8 cellular contexts compared by ENCODE assay signal in genomic region chr11:66842896-66843775, GRCh38. TPM values are rescaled to one million over a fixed set of nuclear protein-coding genes. Genes with fewer than 3 reads are reported as not detected.
DNase-seq lines count a peak whose midpoint lies in the region; TF ChIP-seq lines count a peak whose summit lies in the region.

TSS of gene RCE1 (plus strand) at chr11:66843441. CDS start at chr11:66843456, 15 bp downstream.

- CTCF ChIA-PET in activated naive CD4-positive, alpha-beta T cell treated with anti-CD3 and anti-CD28 coated beads, Interleukin-2, amount 10 ng/mL, durations not matched to agents 7 days and 5 days (lab: Charles Lee), result interaction anchor here (1.0 to 2.6 kb wide), 7 partner anchors 9 to 165 kb away, joined by 4 to 9 read pairs (median 6); partner anchors contain the start of gene RBM4B

- H3K4me3 ChIP-seq in MG63, result peak within 1 kb of the TSS; percentile 87
- H3K4me3 ChIP-seq in SK-N-MC, result peak within 1 kb of the TSS; percentile 99
- peak within 1 kb of the TSS; percentile 84 for H3K4me3 ChIP-seq in osteoblast (ENCODE audit: insufficient read depth, low read length)
- peak within 1 kb of the TSS; percentile 72 to 96 for H3K4me3 ChIP-seq in testis

- peaks cover 13 to 57% (median 37%) of the 10 kb centered on the region in 3 experiments for H3K36me3 Mint-ChIP-seq in H9 (ENCODE audit: insufficient read depth in 1 of 3, low read depth in 3 of 3)
- peaks cover 19% of the 10 kb centered on the region for H3K36me3 Mint-ChIP-seq in activated naive CD4-positive, alpha-beta T cell treated with anti-CD3 and anti-CD28 coated beads, Interleukin-2, amount 10 ng/mL, durations not matched to agents 7 days and 5 days

- no peak within 1 kb of the TSS for H2BK20ac ChIP-seq in H9 (ENCODE audit: low read depth, low read length, poor library complexity, severe bottlenecking)

- H3K79me1 ChIP-seq in H9 (ENCODE audit: insufficient read depth, low read depth, low read length, poor library complexity, severe bottlenecking), result peaks cover 7% of the 10 kb centered on the region

- H2BK5ac ChIP-seq in H9 (ENCODE audit: insufficient read length, low read length), result no peak within 1 kb of the TSS

- H3K27ac Mint-ChIP-seq in H9, result peak within 1 kb of the TSS; percentile 88 to 95 (median 90); a peak in 6 of 7 replicates
- H3K27ac Mint-ChIP-seq in activated naive CD4-positive, alpha-beta T cell treated with anti-CD3 and anti-CD28 coated beads, Interleukin-2, amount 10 ng/mL, durations not matched to agents 7 days and 5 days, result peak within 1 kb of the TSS; percentile 96

- H3K27me3 Mint-ChIP-seq in H9 (ENCODE audit: low read depth), result peaks cover 2% of the 10 kb centered on the region; the same call in 1 of the 2 replicates
- H3K27me3 Mint-ChIP-seq in activated naive CD4-positive, alpha-beta T cell treated with anti-CD3 and anti-CD28 coated beads, Interleukin-2, amount 10 ng/mL, durations not matched to agents 7 days and 5 days, result no peaks in the 10 kb centered on the region

- no peak for TF ChIP-seq CTCF in H9 (conservative IDR thresholded peaks at IDR 0.05)
- TF ChIP-seq CTCF in osteoblast (IDR thresholded peaks at IDR 0.05; ENCODE audit: extremely low read depth, low read depth, low read length), result no peak
- TF ChIP-seq CTCF in testis (IDR thresholded peaks at IDR 0.05), result peak in 2 of 3 experiments; percentile 13 to 22

- no peak within 1 kb of the TSS for H4K91ac ChIP-seq in H9 (ENCODE audit: insufficient read length, low read depth, low read length)

- intact Hi-C loops in testis (cut with DNase I; ENCODE audit: low total_unique reads), result no loop called here

- H2BK15ac ChIP-seq in H9 (ENCODE audit: low read depth, low read length), result no peak within 1 kb of the TSS

- H3K4me1 ChIP-seq in H9 (ENCODE audit: insufficient read depth, low read length) (no peaks in the 10 kb centered on the region), osteoblast (ENCODE audit: insufficient read depth, low read length) (peaks cover 21% of the 10 kb centered on the region), testis (peaks cover 29% of the 10 kb centered on the region)

- peak within 1 kb of the TSS; percentile 91 to 95 for H3K4me3 Mint-ChIP-seq in H9
- H3K4me3 Mint-ChIP-seq in activated naive CD4-positive, alpha-beta T cell treated with anti-CD3 and anti-CD28 coated beads, Interleukin-2, amount 10 ng/mL, durations not matched to agents 7 days and 5 days, result peak within 1 kb of the TSS; percentile 84

- H2AFZ ChIP-seq in H9 (ENCODE audit: low read length), result no peak within 1 kb of the TSS
- peak within 1 kb of the TSS; percentile 73 for H2AFZ ChIP-seq in osteoblast (ENCODE audit: low read length)

- H3K9me3 ChIP-seq in H9 (ENCODE audit: control insufficient read depth, low read depth, low read length) (no peaks in the 10 kb centered on the region), MG63 (no peaks in the 10 kb centered on the region), SK-N-MC (ENCODE audit: low read depth, low read length) (no peaks in the 10 kb centered on the region), osteoblast (ENCODE audit: low read depth, low read length) (no peaks in the 10 kb centered on the region), testis (no peaks in the 10 kb centered on the region)

- no CpG with 5 or more reads among the region's 98 CpGs for WGBS in H9 (ENCODE audit: extremely low coverage, insufficient read length, low lambda C conversion rate)
- 0% methylated on average over 2 to 58 of the region's 98 CpGs for WGBS in testis, 2 donors

- H3K4ac ChIP-seq in H9 (ENCODE audit: low read depth, low read length), result no peak within 1 kb of the TSS

- no peak within 1 kb of the TSS for H3K56ac ChIP-seq in H9 (ENCODE audit: insufficient read length, low read depth, low read length)

- TF ChIP-seq POLR2A in testis (IDR thresholded peaks at IDR 0.05), result peak; percentile 23

- H3K27ac ChIP-seq in H9 (ENCODE audit: insufficient read length, low read depth, low read length) (no peak within 1 kb of the TSS), SK-N-MC (peak within 1 kb of the TSS; percentile 83), osteoblast (ENCODE audit: low read depth, low read length) (peak within 1 kb of the TSS; percentile 97), testis (peak within 1 kb of the TSS; percentile 87 to 90)

- H3K79me2 ChIP-seq in H9 (ENCODE audit: insufficient read depth, low read length), result peaks cover 10% of the 10 kb centered on the region; the same call in 1 of the 2 replicates
- H3K79me2 ChIP-seq in osteoblast (ENCODE audit: insufficient read depth, low read length), result peaks cover 63% of the 10 kb centered on the region

- no peak within 1 kb of the TSS for H4K8ac ChIP-seq in H9 (replicated peaks; ENCODE audit: insufficient read length, low read depth, low read length)

- H4K20me1 ChIP-seq in H9 (ENCODE audit: control insufficient read depth, insufficient read depth, insufficient read length) (no peaks in the 10 kb centered on the region), osteoblast (ENCODE audit: insufficient read depth, low read length) (peaks cover 30% of the 10 kb centered on the region)

- H2AK5ac ChIP-seq in H9 (ENCODE audit: insufficient read length, low read length), result no peak within 1 kb of the TSS

- H2BK12ac ChIP-seq in H9 (ENCODE audit: insufficient read length, low read depth, low read length), result no peak within 1 kb of the TSS

- peak; percentile 85 for DNase-seq in GDM1 (lab: John Stamatoyannopoulos, UW)
- DNase-seq in H9, result peak; percentile 90
- DNase-seq in MG63, result peak; percentile 87
- no peak for DNase-seq in SK-N-MC (ENCODE audit: low read depth, low spot score)
- DNase-seq in activated naive CD4-positive, alpha-beta T cell treated with anti-CD3 and anti-CD28 coated beads, Interleukin-2, amount 10 ng/mL, durations not matched to agents 7 days and 5 days, result peak; percentile 92
- DNase-seq in globus pallidus (ENCODE audit: low spot score), result peak; percentile 87
- peak; percentile 100 for DNase-seq in osteoblast (ENCODE audit: insufficient read length, low spot score, missing footprints)
- peak; percentile 93 for DNase-seq in testis

- H3K18ac ChIP-seq in H9 (ENCODE audit: insufficient read length, low read depth, low read length), result peak within 1 kb of the TSS; percentile 79

- H3T11ph ChIP-seq in H9 (ENCODE audit: low read length), result no peak within 1 kb of the TSS

- peaks cover 50% of the 10 kb centered on the region for H3K36me3 ChIP-seq in MG63
- peaks cover 14% of the 10 kb centered on the region; the same call in 1 of the 2 replicates for H3K36me3 ChIP-seq in SK-N-MC (ENCODE audit: insufficient read depth, low read length)
- peaks cover 13% of the 10 kb centered on the region for H3K36me3 ChIP-seq in osteoblast (ENCODE audit: insufficient read depth, low read length)
- H3K36me3 ChIP-seq in testis (ENCODE audit: low read depth, missing control alignments), result no peaks in the 10 kb centered on the region

- H4K5ac ChIP-seq in H9 (ENCODE audit: insufficient read length, low read depth, low read length), result no peak within 1 kb of the TSS

- peaks cover 5% of the 10 kb centered on the region for H3K23me2 ChIP-seq in H9 (ENCODE audit: insufficient read length, low read depth, low read length, poor library complexity, severe bottlenecking)

- peak within 1 kb of the TSS; percentile 93 for H3K14ac ChIP-seq in H9 (ENCODE audit: insufficient read depth, low read length)

- H3K9ac ChIP-seq in H9 (ENCODE audit: extremely low read depth, insufficient read length, low read length) (peak within 1 kb of the TSS; percentile 86), SK-N-MC (ENCODE audit: insufficient read length) (peak within 1 kb of the TSS; percentile 98)

- H3K23ac ChIP-seq in H9 (ENCODE audit: insufficient read length, low read depth, low read length), result no peak within 1 kb of the TSS

- peaks cover 14 to 16% of the 10 kb centered on the region in 2 experiments for H3K4me1 Mint-ChIP-seq in H9
- H3K4me1 Mint-ChIP-seq in activated naive CD4-positive, alpha-beta T cell treated with anti-CD3 and anti-CD28 coated beads, Interleukin-2, amount 10 ng/mL, durations not matched to agents 7 days and 5 days, result peaks cover 50% of the 10 kb centered on the region

- H3K9me3 Mint-ChIP-seq in H9, result no peaks in the 10 kb centered on the region
- H3K9me3 Mint-ChIP-seq in activated naive CD4-positive, alpha-beta T cell treated with anti-CD3 and anti-CD28 coated beads, Interleukin-2, amount 10 ng/mL, durations not matched to agents 7 days and 5 days, result no peaks in the 10 kb centered on the region

- H2BK120ac ChIP-seq in H9 (ENCODE audit: low read depth, low read length, poor library complexity, severe bottlenecking), result peak within 1 kb of the TSS; percentile 39

- no peaks in the 10 kb centered on the region for H3K27me3 ChIP-seq in H9 (ENCODE audit: insufficient read depth, low read length)
- H3K27me3 ChIP-seq in MG63, result no peaks in the 10 kb centered on the region
- H3K27me3 ChIP-seq in osteoblast (ENCODE audit: insufficient read depth, low read length), result no peaks in the 10 kb centered on the region
- no peaks in the 10 kb centered on the region for H3K27me3 ChIP-seq in testis

- H3K4me2 ChIP-seq in H9 (ENCODE audit: insufficient read depth, insufficient read length, low read length) (peak within 1 kb of the TSS; percentile 82), osteoblast (ENCODE audit: insufficient read depth, low read length) (peak within 1 kb of the TSS; percentile 99)

RNA-seq across cellular contexts. Expression of gene RCE1, which starts in this region (rescaled TPM):
- total RNA-seq in H9 (2021) (49.0 and 52.5 TPM in 2 replicates), osteoblast (11.5 and 18.1 TPM in 2 replicates), testis (10 to 100 TPM; 54.3 to 56.9 TPM)
- total RNA-seq in MG63 (2014; rRNA removed; shearing (Covaris generic); ENCODE audit: low replicate concordance), result 16.4 and 17.2 TPM in 2 replicates
- polyA plus RNA-seq in testis (ENCODE audit: insufficient read depth, low read depth, low replicate concordance), result 26.4 TPM

Comparison
In these comparisons a context has a peak if more than half of its experiments do, and no peak if none do; other contexts are left out.
1. CTCF ChIP-seq: peak in testis (2 of 3); none in H9 (single experiment) and osteoblast (single experiment).
2. Peak in every context shown above with its lines, with median percentiles within 50 percentile points of each other: H3K4me3 ChIP-seq.